In genomic region chr6:14513726-14514125, GRCh38 we compare ENCODE assay signal across 23 cellular contexts.
"Had no signal": no experiment of that assay in that cellular context is flagged by ENCODE, and none has a peak within 500 bp of the region (broad histone marks: within the 10 kb centered on the region; RNA-seq: fewer than 3 reads in every experiment).

No MANE protein-coding gene starts in this region.

- H3K4me1 ChIP-seq: Peyer's patch, SJCRH30 had no signal

- H3K9me3 ChIP-seq: Peyer's patch, SJCRH30 had no signal

- H3K4me3 ChIP-seq: coronary artery, Peyer's patch, SJCRH30 had no signal

- H3K27me3 ChIP-seq: Peyer's patch, SJCRH30 had no signal

- H3K36me3 ChIP-seq: Peyer's patch, SJCRH30 had no signal

- H3K27ac ChIP-seq: coronary artery, Peyer's patch, RWPE1, SJCRH30 had no signal

- DNase-seq: activated B cell treated with CpG ODN at 0.5 μM for 24 hours; activated CD4-positive, alpha-beta T cell treated with anti-CD3 and anti-CD28 coated beads for 1 hour; activated CD4-positive, alpha-beta T cell treated with anti-CD3 and anti-CD28 coated beads, Interleukin-2, amount 10 ng/mL, durations not matched to agents 24 days and 14 days; activated CD4-positive, alpha-beta T cell treated with anti-CD3 and anti-CD28 coated beads, Interleukin-2, amount 50 U/mL, for 48 hours; activated CD8-positive, alpha-beta memory T cell treated with anti-CD3 and anti-CD28 coated beads, Interleukin-2, amount 10 ng/mL, durations not matched to agents 7 days and 5 days; activated gamma-delta T cell; activated naive CD4-positive, alpha-beta T cell treated with anti-CD3 and anti-CD28 coated beads for 36 hours; activated T-cell treated with anti-CD3 and anti-CD28 coated beads, Interleukin-2, amount 50 U/mL, for 24 hours; caudate nucleus; MM.1S; NCI-H1105 treated with DMSO at 0.1 percent for 48 hours; NCI-H1436 treated with DMSO at 0.1 percent for 48 hours; NCI-H187; NCI-H2081 treated with DMSO at 0.1 percent for 48 hours; NCI-H446; NCI-H524; Peyer's patch; Right ventricle myocardium superior; SJCRH30; T-helper 9 cell had no signal

- ATAC-seq: activated CD8-positive, alpha-beta memory T cell treated with anti-CD3 and anti-CD28 coated beads, Interleukin-2, amount 10 ng/mL, durations not matched to agents 7 days and 5 days; SK-N-SH treated with all-trans-retinoic acid at 6 μM for 48 hours had no signal
